Comparison of ENCODE assay signal across 1 cellular context in the genomic region with DNA sequence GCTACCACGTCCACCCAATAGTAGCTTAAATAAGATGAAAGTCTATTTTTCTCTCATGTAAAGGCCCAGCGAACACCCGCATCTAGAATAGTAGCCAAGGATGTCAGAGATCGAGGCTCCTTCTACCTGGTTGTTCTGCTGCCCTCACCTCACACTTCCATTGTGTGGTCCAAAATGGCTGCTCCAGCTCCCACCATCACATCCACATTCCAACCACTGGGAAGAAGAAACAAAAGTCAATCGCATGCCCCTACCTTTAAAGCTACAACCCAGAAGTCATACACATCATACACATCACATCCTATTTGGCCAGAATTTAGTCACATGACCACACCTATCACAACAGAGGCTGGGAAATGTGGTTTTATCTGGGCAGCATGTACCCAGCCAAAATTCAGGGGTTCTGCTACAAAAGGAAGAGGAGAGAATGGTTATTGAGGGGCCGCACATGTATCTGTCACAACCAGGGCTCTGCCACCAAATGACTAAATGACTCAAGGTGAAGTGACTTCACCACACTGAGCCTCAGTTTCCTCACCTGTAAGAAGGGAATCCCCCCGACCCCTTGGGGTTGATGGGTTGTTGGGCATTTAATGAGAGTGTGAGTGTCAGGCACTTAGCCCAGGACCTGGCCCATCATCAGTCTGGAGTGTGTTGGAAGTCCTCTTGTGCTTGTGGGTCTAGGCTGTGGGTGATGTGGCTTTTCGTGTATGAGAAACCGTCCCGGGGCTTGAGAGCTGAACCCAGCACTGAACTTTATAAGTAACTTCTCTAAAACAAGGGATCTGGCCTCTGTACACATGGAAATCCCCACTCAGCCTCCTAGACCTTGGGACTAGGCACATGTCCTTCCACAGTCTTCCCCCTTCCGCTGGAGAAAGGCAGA.
TF ChIP-seq lines count a peak whose summit lies in the region.

No MANE protein-coding gene starts in this region.

TF ChIP-seq in IMR-90, 13 proteins besides CTCF, POLR2A, EP300 and RAD21:
- TF ChIP-seq MAFK (IDR thresholded peaks at IDR 0.05; ENCODE audit: low read depth, low read length) (no peak), BHLHE40 (IDR thresholded peaks at IDR 0.05; ENCODE audit: low read depth, low read length) (no peak), USF2 (IDR thresholded peaks at IDR 0.05; ENCODE audit: low read depth, low read length) (no peak)
